ENCODE assay signal across 8 cellular contexts in genomic region chr11:46315033-46315738, GRCh38. TPM values are rescaled to one million over a fixed set of nuclear protein-coding genes. Genes with fewer than 3 reads are reported as not detected.
DNase-seq lines count a peak whose midpoint lies in the region; ATAC-seq and TF ChIP-seq lines count a peak whose summit lies in the region.

No MANE protein-coding gene starts in this region.

- H3K27me3 ChIP-seq in cardiac muscle cell (no peaks in the 10 kb centered on the region), smooth muscle cell (ENCODE audit: low read depth) (no peaks in the 10 kb centered on the region)

- intact Hi-C loops in activated naive CD4-positive, alpha-beta T cell treated with anti-CD3 and anti-CD28 coated beads for 36 hours (cut with micrococcal nuclease), result loop anchor here (1.0 to 2.0 kb wide), 3 partner anchors 32 to 76 kb away; partner anchors contain the start of gene DGKZ

- H3K36me3 ChIP-seq in cardiac muscle cell, result no peaks in the 10 kb centered on the region
- peaks cover 14% of the 10 kb centered on the region for H3K36me3 ChIP-seq in smooth muscle cell (ENCODE audit: low read depth)

- peak; percentile 90 for TF ChIP-seq CTCF in cardiac muscle cell (IDR thresholded peaks at IDR 0.05; ENCODE audit: low read depth, low read length)
- peak; percentile 90 for TF ChIP-seq CTCF in smooth muscle cell (IDR thresholded peaks at IDR 0.05; ENCODE audit: borderline replicate concordance, insufficient read depth, poor library complexity, severe bottlenecking)

- WGBS in smooth muscle cell (ENCODE audit: low lambda C conversion rate), result 64% methylated on average over 16 of the region's 16 CpGs

- no peak overlapping the region for H2AFZ ChIP-seq in smooth muscle cell (ENCODE audit: low read depth)

- H3K4me2 ChIP-seq in smooth muscle cell, result no peak overlapping the region

- H3K9me3 Mint-ChIP-seq in activated naive CD4-positive, alpha-beta T cell treated with anti-CD3 and anti-CD28 coated beads for 36 hours, result no peaks in the 10 kb centered on the region

- no peaks in the 10 kb centered on the region for H3K79me2 ChIP-seq in smooth muscle cell (ENCODE audit: low read depth)

- no peak overlapping the region for H3K27ac Mint-ChIP-seq in activated naive CD4-positive, alpha-beta T cell treated with anti-CD3 and anti-CD28 coated beads for 36 hours

- H3K4me1 Mint-ChIP-seq in activated naive CD4-positive, alpha-beta T cell treated with anti-CD3 and anti-CD28 coated beads for 36 hours (ENCODE audit: low read depth), result peaks cover 20% of the 10 kb centered on the region

- CTCF ChIA-PET in activated naive CD4-positive, alpha-beta T cell treated with anti-CD3 and anti-CD28 coated beads for 36 hours (lab: Charles Lee), result interaction anchor here (0.6 to 14.4 kb wide), 27 partner anchors 8 to 471 kb away, joined by 3 to 298 read pairs (median 5); partner anchors contain the start of gene DGKZ

- H3K9me3 ChIP-seq in cardiac muscle cell (ENCODE audit: low read depth) (no peaks in the 10 kb centered on the region), smooth muscle cell (replicated peaks; ENCODE audit: low read depth) (no peaks in the 10 kb centered on the region)

- H3K27me3 Mint-ChIP-seq in activated naive CD4-positive, alpha-beta T cell treated with anti-CD3 and anti-CD28 coated beads for 36 hours (ENCODE audit: low read depth), result no peaks in the 10 kb centered on the region

- H3K4me3 ChIP-seq in cardiac muscle cell (no peak overlapping the region), smooth muscle cell (no peak overlapping the region)

- H3K36me3 Mint-ChIP-seq in activated naive CD4-positive, alpha-beta T cell treated with anti-CD3 and anti-CD28 coated beads for 36 hours (ENCODE audit: low read depth), result no peaks in the 10 kb centered on the region

- H3K4me1 ChIP-seq in cardiac muscle cell (ENCODE audit: low read depth) (no peaks in the 10 kb centered on the region), smooth muscle cell (ENCODE audit: low read depth) (no peaks in the 10 kb centered on the region)

- peaks cover 37% of the 10 kb centered on the region for H4K20me1 ChIP-seq in smooth muscle cell (ENCODE audit: low read depth)

- H3K4me3 Mint-ChIP-seq in activated naive CD4-positive, alpha-beta T cell treated with anti-CD3 and anti-CD28 coated beads for 36 hours, result no peak overlapping the region

- ATAC-seq in GM21825 (IDR thresholded peaks at IDR 0.05; ENCODE audit: unreplicated experiment), result no peak

- no peak overlapping the region for H3K9ac ChIP-seq in smooth muscle cell (ENCODE audit: low read depth)

- H3K27ac ChIP-seq in cardiac muscle cell, result no peak overlapping the region
- H3K27ac ChIP-seq in smooth muscle cell (ENCODE audit: low read depth), result no peak overlapping the region

- H3F3A ChIP-seq in smooth muscle cell (ENCODE audit: low read depth), result peaks cover 19% of the 10 kb centered on the region

- DNase-seq in ELR (ENCODE audit: low read depth) (peak; percentile 89), KG1 (lab: John Stamatoyannopoulos, UW) (peak; percentile 36), SKM-1 (lab: John Stamatoyannopoulos, UW; ENCODE audit: unreplicated experiment) (peak; percentile 26), cardiac muscle cell (ENCODE audit: low read depth in 1 of 2, low spot score in 1 of 2) (peak; percentile 83 to 85), smooth muscle cell (lab: John Stamatoyannopoulos, UW; ENCODE audit: unreplicated experiment) (peak; percentile 12), NCI-H510A (lab: John Stamatoyannopoulos, UW) (no peak)
- DNase-seq in activated naive CD4-positive, alpha-beta T cell treated with anti-CD3 and anti-CD28 coated beads for 36 hours, result peak; percentile 85

RNA-seq across cellular contexts. Expression of gene DGKZ, which starts 32.1 kb away (rescaled TPM):
- 10 to 100 TPM; 82.9 to 89.2 TPM for total RNA-seq in activated naive CD4-positive, alpha-beta T cell treated with anti-CD3 and anti-CD28 coated beads for 36 hours
- total RNA-seq in cardiac muscle cell, result 81.8 TPM in 2 replicates
- 48.3 and 48.5 TPM in 2 replicates for polyA plus RNA-seq in cardiac muscle cell
- total RNA-seq in smooth muscle cell, result 32.2 and 42.1 TPM in 2 replicates
- polyA plus RNA-seq in smooth muscle cell, result 30.7 and 52.0 TPM in 2 replicates

RNA-seq across cellular contexts. Expression of gene CREB3L1, which starts 37.7 kb away (rescaled TPM):
- total RNA-seq in activated naive CD4-positive, alpha-beta T cell treated with anti-CD3 and anti-CD28 coated beads for 36 hours, result under 1 TPM; 0.12 TPM
- total RNA-seq in cardiac muscle cell, result 3.8 and 4.3 TPM in 2 replicates
- 11.7 and 14.1 TPM in 2 replicates for polyA plus RNA-seq in cardiac muscle cell
- 49.1 and 63.3 TPM in 2 replicates for total RNA-seq in smooth muscle cell
- polyA plus RNA-seq in smooth muscle cell, result 385 and 437 TPM in 2 replicates
